Comparison of ENCODE assay signal across 11 cellular contexts in the genomic region with DNA sequence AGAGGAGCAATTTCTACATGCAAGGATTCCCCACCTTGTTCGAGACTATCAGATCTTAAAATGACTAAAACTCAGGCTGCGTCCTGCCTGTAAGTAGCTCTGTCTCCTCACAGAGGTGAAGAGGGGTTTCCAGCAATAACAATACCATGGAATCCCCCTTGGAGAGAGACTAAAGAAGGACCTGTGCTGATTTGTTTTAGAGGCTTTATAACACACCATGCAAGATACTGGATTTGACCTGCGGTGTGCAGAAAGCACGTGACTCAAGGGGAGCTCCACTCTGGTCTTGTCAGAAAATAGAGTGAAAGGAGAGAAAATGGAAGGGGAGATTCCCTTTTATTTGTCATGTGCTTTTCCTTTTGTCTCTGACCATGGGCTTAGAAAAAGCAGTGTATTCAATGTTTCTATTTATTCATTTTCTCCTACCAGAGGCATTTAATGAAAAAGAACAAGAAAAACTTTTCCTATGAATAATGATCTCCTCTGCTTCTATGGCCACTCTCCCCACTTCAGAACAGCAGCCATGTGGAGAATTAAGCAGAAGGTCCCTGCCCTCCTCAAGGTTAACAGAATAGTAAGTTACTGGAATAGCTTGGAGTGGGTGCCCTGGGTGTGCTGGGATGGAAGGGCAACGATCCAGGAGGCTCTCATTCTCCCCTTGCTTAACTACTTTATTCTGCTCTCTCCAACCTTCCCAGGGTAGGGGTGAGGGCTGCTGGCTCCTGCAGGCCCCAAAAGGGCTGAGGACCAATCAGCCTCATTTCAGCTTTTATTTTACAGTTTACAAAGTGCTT. TPM values are rescaled to one million over a fixed set of nuclear protein-coding genes. Genes with fewer than 3 reads are reported as not detected.
DNase-seq lines count a peak whose midpoint lies in the region; ATAC-seq and TF ChIP-seq lines count a peak whose summit lies in the region.
"Had no signal": no experiment of that assay in that cellular context is flagged by ENCODE, and none has a peak within 500 bp of the region (broad histone marks: within the 10 kb centered on the region; RNA-seq: fewer than 3 reads in every experiment).

No MANE protein-coding gene starts in this region.

- H3K27ac Mint-ChIP-seq in GM23338 (peak overlapping the region; percentile 61; the same call in 1 of the 2 replicates), brain (peak overlapping the region in 3 of 5 experiments; percentile 25 to 63 (median 60)), Caco-2 (ENCODE audit: unreplicated experiment) (no peak overlapping the region)

- peaks cover 6% of the 10 kb centered on the region; the same call in 1 of the 3 replicates for H3K4me1 Mint-ChIP-seq in GM23338
- peaks cover 7% of the 10 kb centered on the region for H3K4me1 Mint-ChIP-seq in brain
- H3K4me1 Mint-ChIP-seq in Caco-2 (ENCODE audit: low read depth, unreplicated experiment): peaks cover 25% of the 10 kb centered on the region

- DNase-seq in Right ventricle myocardium inferior (ENCODE audit: missing footprints) (no peak), cardiac septum (ENCODE audit: low spot score) (no peak), GM23338 (ENCODE audit: low spot score) (no peak), RKO (ENCODE audit: low spot score) (no peak), Caco-2 (no peak), NCI-H2196 (lab: John Stamatoyannopoulos, UW; ENCODE audit: unreplicated experiment) (no peak), omental fat pad (ENCODE audit: low spot score) (no peak)
- DNase-seq: NCI-H2081, NCI-H774 had no signal

- H3K36me3 Mint-ChIP-seq in GM23338 (ENCODE audit: low read depth) (peaks cover 55% of the 10 kb centered on the region), brain (peaks cover 43% of the 10 kb centered on the region), Caco-2 (ENCODE audit: insufficient read depth, unreplicated experiment) (no peaks in the 10 kb centered on the region)

- H3K27me3 Mint-ChIP-seq in GM23338 (ENCODE audit: insufficient read depth, low read depth, poor library complexity) (peaks cover 6% of the 10 kb centered on the region), brain (no peaks in the 10 kb centered on the region), Caco-2 (ENCODE audit: insufficient read depth, unreplicated experiment) (no peaks in the 10 kb centered on the region)

- H3K27me3 ChIP-seq in GM23338 (ENCODE audit: insufficient read depth): no peaks in the 10 kb centered on the region
- no peaks in the 10 kb centered on the region for H3K27me3 ChIP-seq in Caco-2 (replicated peaks; ENCODE audit: control insufficient read depth, insufficient read depth, low read length)
- H3K27me3 ChIP-seq: thyroid gland had no signal

- H3K9me3 Mint-ChIP-seq in GM23338: no peaks in the 10 kb centered on the region
- H3K9me3 Mint-ChIP-seq in brain: peaks cover 0 to 2% (median 0%) of the 10 kb centered on the region in 5 experiments
- H3K9me3 Mint-ChIP-seq in Caco-2 (ENCODE audit: unreplicated experiment): no peaks in the 10 kb centered on the region

- intact Hi-C loops in Right ventricle myocardium inferior (cut with DNase I) (no loop called here), cardiac septum (cut with DNase I) (no loop called here), Caco-2 (cut with micrococcal nuclease; ENCODE audit: unreplicated experiment) (no loop called here)

- TF ChIP-seq CTCF in GM23338 (conservative IDR thresholded peaks at IDR 0.05; ENCODE audit: low read depth in 2 of 2) (no peak), brain (conservative IDR thresholded peaks at IDR 0.05) (no peak), Caco-2 (IDR thresholded peaks at IDR 0.05; ENCODE audit: insufficient read depth in 1 of 2, low read depth in 1 of 2, low read length in 1 of 2, severe bottlenecking in 1 of 2, unreplicated experiment in 1 of 2) (no peak), omental fat pad (IDR thresholded peaks at IDR 0.05) (no peak)

- no TSS peak for BruUV-seq in Caco-2 (replicated peaks; lab: Mats Ljungman, UMichigan)

- ATAC-seq in Right ventricle myocardium inferior: peak; percentile 47
- no peak for ATAC-seq in GM23338
- no peak for ATAC-seq in omental fat pad (ENCODE audit: low FRiP score)

- H3F3A ChIP-seq in GM23338 (replicated peaks; ENCODE audit: low read depth): no peaks in the 10 kb centered on the region

- H3K4me3 Mint-ChIP-seq in GM23338: no peak overlapping the region
- H3K4me3 Mint-ChIP-seq in brain: no peak overlapping the region
- no peak overlapping the region for H3K4me3 Mint-ChIP-seq in Caco-2 (ENCODE audit: unreplicated experiment)

- no peak overlapping the region for H3K4me2 ChIP-seq in GM23338

- no peaks in the 10 kb centered on the region for H3K9me3 ChIP-seq in Caco-2
- H3K9me3 ChIP-seq: thyroid gland had no signal

- no peaks in the 10 kb centered on the region for H3K9me2 ChIP-seq in GM23338 (ENCODE audit: insufficient read depth)

- CTCF ChIA-PET in Caco-2 (lab: Charles Lee): interaction anchor here (0.5 kb wide), 1 partner anchor 55 kb away, joined by 5 read pairs; no protein-coding TSS in a partner anchor

- POLR2A ChIA-PET in Caco-2 (lab: Charles Lee): no interaction called here

- H2AFZ ChIP-seq in GM23338: no peak overlapping the region

- no peaks in the 10 kb centered on the region for H3K79me2 ChIP-seq in GM23338 (replicated peaks; ENCODE audit: insufficient read depth)

- no peak overlapping the region for H3K4me3 ChIP-seq in GM23338
- no peak overlapping the region for H3K4me3 ChIP-seq in Caco-2 (ENCODE audit: low read depth, low read length)
- H3K4me3 ChIP-seq: thyroid gland had no signal

- H3K27ac ChIP-seq in GM23338 (ENCODE audit: low read depth): no peak overlapping the region; the same call in 1 of the 2 replicates
- H3K27ac ChIP-seq: thyroid gland had no signal

- H3K36me3 ChIP-seq in GM23338 (ENCODE audit: insufficient read depth) (peaks cover 4% of the 10 kb centered on the region; the same call in 1 of the 2 replicates), Caco-2 (ENCODE audit: control insufficient read depth, insufficient read depth, low read length) (no peaks in the 10 kb centered on the region)
- H3K36me3 ChIP-seq: thyroid gland had no signal

- H4K20me1 ChIP-seq in GM23338 (replicated peaks; ENCODE audit: insufficient read depth): no peaks in the 10 kb centered on the region

- H3K4me1 ChIP-seq in GM23338 (ENCODE audit: insufficient read depth) (no peaks in the 10 kb centered on the region), Caco-2 (no peaks in the 10 kb centered on the region)

TF ChIP-seq in GM23338, 12 proteins besides CTCF, POLR2A, EP300 and RAD21:
- TF ChIP-seq EZH2phosphoT487 (IDR thresholded peaks at IDR 0.05; ENCODE audit: unreplicated experiment) (no peak), STAT1 (IDR thresholded peaks at IDR 0.05; ENCODE audit: unreplicated experiment) (no peak), EZH2 (IDR thresholded peaks at IDR 0.05; ENCODE audit: low read depth, unreplicated experiment) (no peak), CREB1 (CRISPR knock-in tag; IDR thresholded peaks at IDR 0.05; ENCODE audit: low read depth) (no peak)
- TF ChIP-seq, protein P1, sequence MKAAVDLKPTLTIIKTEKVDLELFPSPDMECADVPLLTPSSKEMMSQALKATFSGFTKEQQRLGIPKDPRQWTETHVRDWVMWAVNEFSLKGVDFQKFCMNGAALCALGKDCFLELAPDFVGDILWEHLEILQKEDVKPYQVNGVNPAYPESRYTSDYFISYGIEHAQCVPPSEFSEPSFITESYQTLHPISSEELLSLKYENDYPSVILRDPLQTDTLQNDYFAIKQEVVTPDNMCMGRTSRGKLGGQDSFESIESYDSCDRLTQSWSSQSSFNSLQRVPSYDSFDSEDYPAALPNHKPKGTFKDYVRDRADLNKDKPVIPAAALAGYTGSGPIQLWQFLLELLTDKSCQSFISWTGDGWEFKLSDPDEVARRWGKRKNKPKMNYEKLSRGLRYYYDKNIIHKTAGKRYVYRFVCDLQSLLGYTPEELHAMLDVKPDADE (IDR thresholded peaks at IDR 0.05): no peak
- TF ChIP-seq, protein P2, sequence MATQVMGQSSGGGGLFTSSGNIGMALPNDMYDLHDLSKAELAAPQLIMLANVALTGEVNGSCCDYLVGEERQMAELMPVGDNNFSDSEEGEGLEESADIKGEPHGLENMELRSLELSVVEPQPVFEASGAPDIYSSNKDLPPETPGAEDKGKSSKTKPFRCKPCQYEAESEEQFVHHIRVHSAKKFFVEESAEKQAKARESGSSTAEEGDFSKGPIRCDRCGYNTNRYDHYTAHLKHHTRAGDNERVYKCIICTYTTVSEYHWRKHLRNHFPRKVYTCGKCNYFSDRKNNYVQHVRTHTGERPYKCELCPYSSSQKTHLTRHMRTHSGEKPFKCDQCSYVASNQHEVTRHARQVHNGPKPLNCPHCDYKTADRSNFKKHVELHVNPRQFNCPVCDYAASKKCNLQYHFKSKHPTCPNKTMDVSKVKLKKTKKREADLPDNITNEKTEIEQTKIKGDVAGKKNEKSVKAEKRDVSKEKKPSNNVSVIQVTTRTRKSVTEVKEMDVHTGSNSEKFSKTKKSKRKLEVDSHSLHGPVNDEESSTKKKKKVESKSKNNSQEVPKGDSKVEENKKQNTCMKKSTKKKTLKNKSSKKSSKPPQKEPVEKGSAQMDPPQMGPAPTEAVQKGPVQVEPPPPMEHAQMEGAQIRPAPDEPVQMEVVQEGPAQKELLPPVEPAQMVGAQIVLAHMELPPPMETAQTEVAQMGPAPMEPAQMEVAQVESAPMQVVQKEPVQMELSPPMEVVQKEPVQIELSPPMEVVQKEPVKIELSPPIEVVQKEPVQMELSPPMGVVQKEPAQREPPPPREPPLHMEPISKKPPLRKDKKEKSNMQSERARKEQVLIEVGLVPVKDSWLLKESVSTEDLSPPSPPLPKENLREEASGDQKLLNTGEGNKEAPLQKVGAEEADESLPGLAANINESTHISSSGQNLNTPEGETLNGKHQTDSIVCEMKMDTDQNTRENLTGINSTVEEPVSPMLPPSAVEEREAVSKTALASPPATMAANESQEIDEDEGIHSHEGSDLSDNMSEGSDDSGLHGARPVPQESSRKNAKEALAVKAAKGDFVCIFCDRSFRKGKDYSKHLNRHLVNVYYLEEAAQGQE (IDR thresholded peaks at IDR 0.05; ENCODE audit: unreplicated experiment): no peak

RNA-seq across cellular contexts. Expression of a gene that starts 19.2 kb away (rescaled TPM):
- 62.3 TPM for total RNA-seq in Right ventricle myocardium inferior
- total RNA-seq in cardiac septum: 54.9 TPM
- total RNA-seq in GM23338 (2014; rRNA removed; shearing (Covaris generic)): 42.7 and 49.3 TPM in 2 replicates
- 33.7 and 36.2 TPM in 2 replicates for polyA plus RNA-seq in GM23338 (2016; fragmentation: Nextera tagmentation; extraction: Ambion mirVana)
- polyA plus RNA-seq in brain (ENCODE audit: insufficient read depth, low read depth, low replicate concordance): 33.6 TPM
- 32.3 and 38.6 TPM in 2 replicates for total RNA-seq in Caco-2 (2022)
- total RNA-seq in omental fat pad: 10 to 100 TPM; 21.4 to 38.0 (median 27.2) TPM

RNA-seq across cellular contexts. Expression of a gene that starts 42.1 kb away (rescaled TPM):
- total RNA-seq in Right ventricle myocardium inferior (1.2 TPM), cardiac septum (2.6 TPM), Caco-2 (2022) (0.73 and 0.77 TPM in 2 replicates), omental fat pad (under 1 TPM in 2 of 4 donors, not detected in 2; 0.63 to 0.95 TPM)
- 0.56 TPM in 1 of 2 replicates, not detected in the other for total RNA-seq in GM23338 (2014; rRNA removed; shearing (Covaris generic))
- polyA plus RNA-seq in GM23338 (2016; fragmentation: Nextera tagmentation; extraction: Ambion mirVana) (not detected in 2 replicates), brain (ENCODE audit: insufficient read depth, low read depth, low replicate concordance) (0.61 TPM)
